ENCODE assay signal across 24 cellular contexts in the genomic region with DNA sequence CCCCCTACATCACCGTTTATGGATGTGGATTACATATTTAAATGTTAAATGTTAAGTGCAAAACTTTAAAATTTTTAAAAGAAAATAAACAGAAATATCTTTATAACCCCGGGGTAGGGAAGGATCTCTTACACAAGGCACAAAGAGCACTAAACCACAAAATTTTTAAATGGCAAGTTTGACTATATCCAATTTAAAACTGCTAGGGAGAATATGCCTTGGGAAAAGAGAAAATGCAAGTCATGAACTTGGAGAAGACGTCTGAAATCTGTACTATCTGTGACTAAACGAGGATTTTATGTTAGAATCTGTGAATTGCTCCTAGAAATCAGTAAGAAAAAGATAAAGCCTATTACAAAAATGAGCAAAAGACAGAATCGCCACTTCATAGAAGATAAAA. TPM values are rescaled to one million over a fixed set of nuclear protein-coding genes. Genes with fewer than 3 reads are reported as not detected.
DNase-seq lines count a peak whose midpoint lies in the region; ATAC-seq and TF ChIP-seq lines count a peak whose summit lies in the region.
"Had no signal": no experiment of that assay in that cellular context is flagged by ENCODE, and none has a peak within 500 bp of the region (broad histone marks: within the 10 kb centered on the region; RNA-seq: fewer than 3 reads in every experiment).

No MANE protein-coding gene starts in this region.

- peaks cover 17% of the 10 kb centered on the region for H3K36me3 ChIP-seq in CD8-positive, alpha-beta memory T cell (ENCODE audit: insufficient read depth, low read length)
- H3K36me3 ChIP-seq in H7 (replicated peaks; ENCODE audit: control insufficient read depth, insufficient read depth, low read length): no peaks in the 10 kb centered on the region
- H3K36me3 ChIP-seq: BLaER1 treated with 17β-estradiol and CSF1 and Interleukin-3, amounts not matched to agents 10 nM and 100 nM had no signal

- no peaks in the 10 kb centered on the region for H3K9me3 ChIP-seq in CD8-positive, alpha-beta memory T cell (ENCODE audit: low read length)
- H3K9me3 ChIP-seq in T-helper 17 cell (ENCODE audit: control insufficient read depth, low read length, poor library complexity, severe bottlenecking): no peaks in the 10 kb centered on the region

- H3K4me1 ChIP-seq in CD8-positive, alpha-beta memory T cell (ENCODE audit: insufficient read depth, low read length): peaks cover 4% of the 10 kb centered on the region

- H3K27me3 Mint-ChIP-seq in natural killer cell (ENCODE audit: low read depth in 2 of 2) (no peaks in the 10 kb centered on the region), T-helper 17 cell (no peaks in the 10 kb centered on the region), immature natural killer cell (ENCODE audit: low read depth in 3 of 3) (peaks cover 0 to 2% (median 0%) of the 10 kb centered on the region in 3 donors)
- no peaks in the 10 kb centered on the region for H3K27me3 Mint-ChIP-seq in natural killer cell treated with Interleukin-12 subunit alpha and Interleukin-12 subunit beta and Interleukin-15 and Interleukin-18, amount 100 ng/mL, for 72 hours
- H3K27me3 Mint-ChIP-seq in CD8-positive, alpha-beta memory T cell: no peaks in the 10 kb centered on the region
- H3K27me3 Mint-ChIP-seq: CD4-positive, alpha-beta T cell had no signal

- CTCF ChIA-PET in CD8-positive, alpha-beta memory T cell (lab: Charles Lee): no interaction called here

- H3K9me3 Mint-ChIP-seq in natural killer cell (no peaks in the 10 kb centered on the region), immature natural killer cell (no peaks in the 10 kb centered on the region)
- peaks cover 8% of the 10 kb centered on the region for H3K9me3 Mint-ChIP-seq in natural killer cell treated with Interleukin-12 subunit alpha and Interleukin-12 subunit beta and Interleukin-15 and Interleukin-18, amount 100 ng/mL, for 72 hours
- peaks cover 0 to 2% (median 0%) of the 10 kb centered on the region in 5 donors for H3K9me3 Mint-ChIP-seq in CD8-positive, alpha-beta memory T cell

- H3K4me1 Mint-ChIP-seq in natural killer cell (peaks cover 44 to 61% of the 10 kb centered on the region in 2 donors), T-helper 17 cell (peaks cover 30% of the 10 kb centered on the region), immature natural killer cell (peaks cover 55 to 87% of the 10 kb centered on the region in 2 donors)
- peaks cover 39 to 43% of the 10 kb centered on the region in 2 donors for H3K4me1 Mint-ChIP-seq in natural killer cell treated with Interleukin-12 subunit alpha and Interleukin-12 subunit beta and Interleukin-15 and Interleukin-18, amount 100 ng/mL, for 72 hours (ENCODE audit: low read depth in 2 of 2)
- peaks cover 50 to 81% (median 61%) of the 10 kb centered on the region in 3 donors for H3K4me1 Mint-ChIP-seq in CD8-positive, alpha-beta memory T cell
- H3K4me1 Mint-ChIP-seq: B cell had no signal

- ATAC-seq in natural killer cell (no peak), T-helper 17 cell (no peak), HG02852 (IDR thresholded peaks at IDR 0.05; ENCODE audit: unreplicated experiment) (no peak)
- no peak for ATAC-seq in natural killer cell treated with Interleukin-12 subunit alpha and Interleukin-12 subunit beta and Interleukin-15 and Interleukin-18, amount 100 ng/mL, for 72 hours
- ATAC-seq: CD8-positive, alpha-beta T cell; GM12878 had no signal

- no peaks in the 10 kb centered on the region for H3K27me3 ChIP-seq in CD8-positive, alpha-beta memory T cell (ENCODE audit: insufficient read depth, low read length, poor library complexity, severe bottlenecking)
- H3K27me3 ChIP-seq in H7 (ENCODE audit: control insufficient read depth, insufficient read depth, low read length): peaks cover 25% of the 10 kb centered on the region
- H3K27me3 ChIP-seq: BLaER1 treated with 17β-estradiol and CSF1 and Interleukin-3, amounts not matched to agents 10 nM and 100 nM had no signal

- peak overlapping the region; percentile 29 to 49 for H3K27ac Mint-ChIP-seq in natural killer cell
- peak overlapping the region in 1 of 2 donors; percentile 80 for H3K27ac Mint-ChIP-seq in natural killer cell treated with Interleukin-12 subunit alpha and Interleukin-12 subunit beta and Interleukin-15 and Interleukin-18, amount 100 ng/mL, for 72 hours
- peak overlapping the region in 6 of 8 donors; percentile 9 to 91 (median 60) for H3K27ac Mint-ChIP-seq in CD8-positive, alpha-beta memory T cell
- H3K27ac Mint-ChIP-seq in T-helper 17 cell: peak overlapping the region; percentile 35
- peak overlapping the region; percentile 5 to 84 (median 72) for H3K27ac Mint-ChIP-seq in immature natural killer cell
- H3K27ac Mint-ChIP-seq: B cell; CD4-positive, alpha-beta T cell had no signal

- no peak overlapping the region for H3K4me3 ChIP-seq in CD8-positive, alpha-beta memory T cell (ENCODE audit: low read length)
- no peak overlapping the region for H3K4me3 ChIP-seq in H7 (ENCODE audit: insufficient read depth, low read depth, low read length)
- H3K4me3 ChIP-seq: BLaER1 treated with 17β-estradiol and CSF1 and Interleukin-3, amounts not matched to agents 10 nM and 100 nM; GM12878 had no signal

- intact Hi-C loops in natural killer cell (cut with micrococcal nuclease): no loop called here

- DNase-seq in natural killer cell (no peak), T-helper 17 cell (no peak), immature natural killer cell (no peak), kidney glomerular epithelial cell (lab: John Stamatoyannopoulos, UW) (no peak), H7 (no peak)
- DNase-seq in natural killer cell treated with Interleukin-12 subunit alpha and Interleukin-12 subunit beta and Interleukin-15 and Interleukin-18, amount 100 ng/mL, for 72 hours (ENCODE audit: low spot score): no peak
- DNase-seq in CD8-positive, alpha-beta memory T cell: no peak
- DNase-seq: AML-193; CD4-positive, alpha-beta T cell; CD8-positive, alpha-beta T cell; COR-L47; DMS 273 treated with DMSO at 0.1 percent for 48 hours; DMS153; DMS53; DMS79; DND-41; EL; GDM1 had no signal

- POLR2A ChIA-PET in CD8-positive, alpha-beta memory T cell (lab: Charles Lee): no interaction called here

- no peak overlapping the region for H3K27ac ChIP-seq in CD8-positive, alpha-beta memory T cell (ENCODE audit: low read depth, low read length)
- H3K27ac ChIP-seq: 22Rv1; BLaER1 treated with 17β-estradiol and CSF1 and Interleukin-3, amounts not matched to agents 10 nM and 100 nM; C4-2B had no signal

- peak overlapping the region; percentile 2 for H3K4me3 Mint-ChIP-seq in natural killer cell
- H3K4me3 Mint-ChIP-seq in natural killer cell treated with Interleukin-12 subunit alpha and Interleukin-12 subunit beta and Interleukin-15 and Interleukin-18, amount 100 ng/mL, for 72 hours: no peak overlapping the region
- H3K4me3 Mint-ChIP-seq in CD8-positive, alpha-beta memory T cell: no peak overlapping the region
- no peak overlapping the region for H3K4me3 Mint-ChIP-seq in T-helper 17 cell
- H3K4me3 Mint-ChIP-seq in immature natural killer cell: no peak overlapping the region
- H3K4me3 Mint-ChIP-seq: B cell; CD4-positive, alpha-beta T cell; CD8-positive, alpha-beta T cell had no signal

- no peak for TF ChIP-seq CTCF in natural killer cell (IDR thresholded peaks at IDR 0.05)

- H3K36me3 Mint-ChIP-seq in natural killer cell (peaks cover 52% of the 10 kb centered on the region), T-helper 17 cell (ENCODE audit: low read depth) (peaks cover 18% of the 10 kb centered on the region), immature natural killer cell (peaks cover 44 to 79% (median 46%) of the 10 kb centered on the region in 3 donors)
- H3K36me3 Mint-ChIP-seq in natural killer cell treated with Interleukin-12 subunit alpha and Interleukin-12 subunit beta and Interleukin-15 and Interleukin-18, amount 100 ng/mL, for 72 hours: peaks cover 54% of the 10 kb centered on the region
- peaks cover 48 to 87% (median 55%) of the 10 kb centered on the region in 3 donors for H3K36me3 Mint-ChIP-seq in CD8-positive, alpha-beta memory T cell

RNA-seq across cellular contexts. Expression of gene SLFN13, which starts 28.7 kb away (rescaled TPM):
- total RNA-seq in natural killer cell (100 to 1,000 TPM in 2 of 3 donors, 10 to 100 TPM in 1; 85.9 to 182 (median 129) TPM), T-helper 17 cell (10 to 100 TPM; 28.1 to 36.5 TPM)
- 100 to 1,000 TPM; 213 to 343 TPM for total RNA-seq in natural killer cell treated with Interleukin-12 subunit alpha and Interleukin-12 subunit beta and Interleukin-15 and Interleukin-18, amount 100 ng/mL, for 72 hours
- total RNA-seq in CD8-positive, alpha-beta memory T cell: 10 to 100 TPM; 23.0 to 24.4 TPM
- 7.0 TPM for polyA plus RNA-seq in CD8-positive, alpha-beta memory T cell
- polyA plus RNA-seq in immature natural killer cell: 10 to 100 TPM; 11.8 to 41.8 (median 39.2) TPM
- 19.8 and 21.3 TPM in 2 replicates for total RNA-seq in H7 (2014; rRNA removed; shearing (Covaris generic))

RNA-seq across cellular contexts. Expression of gene SLFN12, which starts 44.9 kb away (rescaled TPM):
- total RNA-seq in natural killer cell (10 to 100 TPM; 18.6 to 30.9 (median 21.8) TPM), T-helper 17 cell (1 to 10 TPM; 5.3 to 5.4 TPM)
- 10 to 100 TPM; 59.4 to 60.4 TPM for total RNA-seq in natural killer cell treated with Interleukin-12 subunit alpha and Interleukin-12 subunit beta and Interleukin-15 and Interleukin-18, amount 100 ng/mL, for 72 hours
- 1 to 10 TPM; 7.4 to 7.9 TPM for total RNA-seq in CD8-positive, alpha-beta memory T cell
- polyA plus RNA-seq in CD8-positive, alpha-beta memory T cell: 2.5 TPM
- 10 to 100 TPM in 1 of 3 donors, 1 to 10 TPM in 1, under 1 TPM in 1; 0.44 to 10.5 (median 6.3) TPM for polyA plus RNA-seq in immature natural killer cell
- 11.3 and 12.5 TPM in 2 replicates for total RNA-seq in H7 (2014; rRNA removed; shearing (Covaris generic))
